Comparison of ENCODE assay signal across 1 cellular context in the genomic region with DNA sequence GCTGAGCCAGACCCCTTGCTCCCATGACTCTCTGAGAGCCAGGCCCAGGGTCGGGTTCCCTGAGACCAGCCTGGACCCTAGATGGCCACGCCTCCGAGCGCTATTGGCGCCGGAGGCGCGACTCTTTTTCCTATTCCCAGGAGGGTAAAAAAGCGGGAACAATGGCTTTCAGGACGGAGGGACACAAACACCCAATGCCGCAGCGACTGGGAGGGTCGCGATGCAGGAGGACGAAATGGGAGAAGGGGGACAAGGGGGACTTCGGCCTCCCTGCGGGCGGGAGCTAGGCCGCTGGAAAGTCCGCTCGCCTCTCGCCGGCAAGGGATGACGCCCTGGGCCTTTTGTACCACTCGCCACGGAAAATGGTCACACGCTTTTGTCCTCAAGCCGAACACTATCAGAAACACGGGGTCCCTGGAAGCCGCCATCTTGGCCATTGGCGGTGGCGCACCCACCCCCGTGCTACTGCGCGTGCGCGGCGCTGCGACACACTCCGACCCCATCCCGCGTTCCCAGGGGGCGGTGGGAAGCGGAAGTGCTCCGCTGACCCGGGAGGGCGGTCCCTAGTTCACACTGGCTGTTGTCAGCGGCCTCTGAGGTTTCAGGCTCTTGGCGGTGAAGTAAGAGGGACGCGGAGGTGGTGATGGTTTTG.
TF ChIP-seq lines count a peak whose summit lies in the region.

No MANE protein-coding gene starts in this region.

TF ChIP-seq in SK-N-SH, 30 proteins besides CTCF, POLR2A, EP300 and RAD21 (continued from another document):
- TF ChIP-seq ZBTB33 (IDR thresholded peaks at IDR 0.05; ENCODE audit: borderline replicate concordance, low read depth) (no peak), RCOR1 (IDR thresholded peaks at IDR 0.05; ENCODE audit: low read length) (no peak; the same call in 1 of the 2 replicates), GATA2 (CRISPR knock-in tag; IDR thresholded peaks at IDR 0.05) (no peak), MXI1 (IDR thresholded peaks at IDR 0.05; ENCODE audit: low read depth, low read length) (peak; percentile 80), GABPA (IDR thresholded peaks at IDR 0.05; ENCODE audit: low read depth) (peak; percentile 86), TAF1 (IDR thresholded peaks at IDR 0.05; ENCODE audit: borderline replicate concordance, low read depth, low read length) (peak; percentile 87), MEF2A (IDR thresholded peaks at IDR 0.05; ENCODE audit: borderline replicate concordance, low read depth) (no peak), SIN3A (IDR thresholded peaks at IDR 0.05; ENCODE audit: borderline replicate concordance, low read depth, low read length) (peak; percentile 14; the same call in 1 of the 2 replicates), FOXJ3 (CRISPR knock-in tag; IDR thresholded peaks at IDR 0.05) (no peak), RXRA (IDR thresholded peaks at IDR 0.05; ENCODE audit: borderline replicate concordance, low read depth) (no peak), JUND (IDR thresholded peaks at IDR 0.05) (no peak), YY1 (IDR thresholded peaks at IDR 0.05; ENCODE audit: low read depth) (peak; percentile 96), RFX5 (IDR thresholded peaks at IDR 0.05; ENCODE audit: low read length) (no peak), TCF12 (IDR thresholded peaks at IDR 0.05) (no peak), NFIC (IDR thresholded peaks at IDR 0.05; ENCODE audit: borderline replicate concordance) (no peak), USF1 (IDR thresholded peaks at IDR 0.05; ENCODE audit: borderline replicate concordance, low read depth) (no peak), SMC3 (IDR thresholded peaks at IDR 0.05; ENCODE audit: low read depth, low read length) (no peak), CHD2 (IDR thresholded peaks at IDR 0.05; ENCODE audit: low read length, partially characterized antibody) (peak; percentile 69)
- TF ChIP-seq, protein P1, sequence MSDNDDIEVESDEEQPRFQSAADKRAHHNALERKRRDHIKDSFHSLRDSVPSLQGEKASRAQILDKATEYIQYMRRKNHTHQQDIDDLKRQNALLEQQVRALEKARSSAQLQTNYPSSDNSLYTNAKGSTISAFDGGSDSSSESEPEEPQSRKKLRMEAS (IDR thresholded peaks at IDR 0.05; ENCODE audit: low read depth) = peak; percentile 77
- TF ChIP-seq, protein P2, sequence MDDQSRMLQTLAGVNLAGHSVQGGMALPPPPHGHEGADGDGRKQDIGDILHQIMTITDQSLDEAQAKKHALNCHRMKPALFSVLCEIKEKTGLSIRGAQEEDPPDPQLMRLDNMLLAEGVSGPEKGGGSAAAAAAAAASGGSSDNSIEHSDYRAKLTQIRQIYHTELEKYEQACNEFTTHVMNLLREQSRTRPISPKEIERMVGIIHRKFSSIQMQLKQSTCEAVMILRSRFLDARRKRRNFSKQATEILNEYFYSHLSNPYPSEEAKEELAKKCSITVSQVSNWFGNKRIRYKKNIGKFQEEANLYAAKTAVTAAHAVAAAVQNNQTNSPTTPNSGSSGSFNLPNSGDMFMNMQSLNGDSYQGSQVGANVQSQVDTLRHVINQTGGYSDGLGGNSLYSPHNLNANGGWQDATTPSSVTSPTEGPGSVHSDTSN (IDR thresholded peaks at IDR 0.05) = no peak
- TF ChIP-seq, protein P3, sequence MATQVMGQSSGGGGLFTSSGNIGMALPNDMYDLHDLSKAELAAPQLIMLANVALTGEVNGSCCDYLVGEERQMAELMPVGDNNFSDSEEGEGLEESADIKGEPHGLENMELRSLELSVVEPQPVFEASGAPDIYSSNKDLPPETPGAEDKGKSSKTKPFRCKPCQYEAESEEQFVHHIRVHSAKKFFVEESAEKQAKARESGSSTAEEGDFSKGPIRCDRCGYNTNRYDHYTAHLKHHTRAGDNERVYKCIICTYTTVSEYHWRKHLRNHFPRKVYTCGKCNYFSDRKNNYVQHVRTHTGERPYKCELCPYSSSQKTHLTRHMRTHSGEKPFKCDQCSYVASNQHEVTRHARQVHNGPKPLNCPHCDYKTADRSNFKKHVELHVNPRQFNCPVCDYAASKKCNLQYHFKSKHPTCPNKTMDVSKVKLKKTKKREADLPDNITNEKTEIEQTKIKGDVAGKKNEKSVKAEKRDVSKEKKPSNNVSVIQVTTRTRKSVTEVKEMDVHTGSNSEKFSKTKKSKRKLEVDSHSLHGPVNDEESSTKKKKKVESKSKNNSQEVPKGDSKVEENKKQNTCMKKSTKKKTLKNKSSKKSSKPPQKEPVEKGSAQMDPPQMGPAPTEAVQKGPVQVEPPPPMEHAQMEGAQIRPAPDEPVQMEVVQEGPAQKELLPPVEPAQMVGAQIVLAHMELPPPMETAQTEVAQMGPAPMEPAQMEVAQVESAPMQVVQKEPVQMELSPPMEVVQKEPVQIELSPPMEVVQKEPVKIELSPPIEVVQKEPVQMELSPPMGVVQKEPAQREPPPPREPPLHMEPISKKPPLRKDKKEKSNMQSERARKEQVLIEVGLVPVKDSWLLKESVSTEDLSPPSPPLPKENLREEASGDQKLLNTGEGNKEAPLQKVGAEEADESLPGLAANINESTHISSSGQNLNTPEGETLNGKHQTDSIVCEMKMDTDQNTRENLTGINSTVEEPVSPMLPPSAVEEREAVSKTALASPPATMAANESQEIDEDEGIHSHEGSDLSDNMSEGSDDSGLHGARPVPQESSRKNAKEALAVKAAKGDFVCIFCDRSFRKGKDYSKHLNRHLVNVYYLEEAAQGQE (IDR thresholded peaks at IDR 0.05; ENCODE audit: low read depth, low read length) = no peak
- TF ChIP-seq, protein P4, sequence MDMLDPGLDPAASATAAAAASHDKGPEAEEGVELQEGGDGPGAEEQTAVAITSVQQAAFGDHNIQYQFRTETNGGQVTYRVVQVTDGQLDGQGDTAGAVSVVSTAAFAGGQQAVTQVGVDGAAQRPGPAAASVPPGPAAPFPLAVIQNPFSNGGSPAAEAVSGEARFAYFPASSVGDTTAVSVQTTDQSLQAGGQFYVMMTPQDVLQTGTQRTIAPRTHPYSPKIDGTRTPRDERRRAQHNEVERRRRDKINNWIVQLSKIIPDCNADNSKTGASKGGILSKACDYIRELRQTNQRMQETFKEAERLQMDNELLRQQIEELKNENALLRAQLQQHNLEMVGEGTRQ (IDR thresholded peaks at IDR 0.05; ENCODE audit: borderline replicate concordance, low read depth, low read length) = no peak
TF ChIP-seq in SK-N-SH: peak in this region for 10.
